36 cellular contexts compared by ENCODE assay signal in genomic region chr7:150908173-150908572, GRCh38. TPM values are rescaled to one million over a fixed set of nuclear protein-coding genes. Genes with fewer than 3 reads are reported as not detected.
"Had no signal": no experiment of that assay in that cellular context is flagged by ENCODE, and none has a peak within 500 bp of the region (broad histone marks: within the 10 kb centered on the region; RNA-seq: fewer than 3 reads in every experiment).

No MANE protein-coding gene starts in this region.

- DNase-seq: Karpas-422, Kasumi-1, MG63, MM.1S, MV-4-11, NCI-H1048, NCI-H1092, NCI-H1092 treated with DMSO at 0.1 percent for 48 hours, NCI-H1105, NCI-H1105 treated with DMSO at 0.1 percent for 48 hours, NCI-H1417, NCI-H1417 treated with DMSO at 0.1 percent for 48 hours, NCI-H1436, NCI-H1436 treated with DMSO at 0.1 percent for 48 hours, NCI-H146, NCI-H1694, NCI-H1694 treated with DMSO at 0.1 percent for 48 hours, NCI-H187, NCI-H187 treated with DMSO at 0.1 percent for 48 hours, NCI-H1930, NCI-H2029, NCI-H2029 treated with DMSO at 0.1 percent for 48 hours, NCI-H2081, NCI-H2081 treated with DMSO at 0.1 percent for 48 hours, NCI-H2107, NCI-H2171, NCI-H2171 treated with DMSO at 0.1 percent for 48 hours, NCI-H2227 treated with DMSO at 0.1 percent for 48 hours, NCI-H226, NCI-H345, NCI-H446, NCI-H446 treated with DMSO at 0.1 percent for 48 hours, NCI-H510A, NCI-H510A treated with DMSO at 0.1 percent for 48 hours had no signal

- H3K9me3 ChIP-seq: MG63 had no signal

- H3K27me3 ChIP-seq: MG63 had no signal

- H3K4me3 ChIP-seq: MG63 had no signal

- H3K36me3 ChIP-seq: MG63 had no signal

RNA-seq across cellular contexts. Expression of gene AOC1, which starts 55.9 kb away (rescaled TPM):
- total RNA-seq: LHCN-M2, NCI-H460 had no signal
